ENCODE assay signal across 1 cellular context in the genomic region with DNA sequence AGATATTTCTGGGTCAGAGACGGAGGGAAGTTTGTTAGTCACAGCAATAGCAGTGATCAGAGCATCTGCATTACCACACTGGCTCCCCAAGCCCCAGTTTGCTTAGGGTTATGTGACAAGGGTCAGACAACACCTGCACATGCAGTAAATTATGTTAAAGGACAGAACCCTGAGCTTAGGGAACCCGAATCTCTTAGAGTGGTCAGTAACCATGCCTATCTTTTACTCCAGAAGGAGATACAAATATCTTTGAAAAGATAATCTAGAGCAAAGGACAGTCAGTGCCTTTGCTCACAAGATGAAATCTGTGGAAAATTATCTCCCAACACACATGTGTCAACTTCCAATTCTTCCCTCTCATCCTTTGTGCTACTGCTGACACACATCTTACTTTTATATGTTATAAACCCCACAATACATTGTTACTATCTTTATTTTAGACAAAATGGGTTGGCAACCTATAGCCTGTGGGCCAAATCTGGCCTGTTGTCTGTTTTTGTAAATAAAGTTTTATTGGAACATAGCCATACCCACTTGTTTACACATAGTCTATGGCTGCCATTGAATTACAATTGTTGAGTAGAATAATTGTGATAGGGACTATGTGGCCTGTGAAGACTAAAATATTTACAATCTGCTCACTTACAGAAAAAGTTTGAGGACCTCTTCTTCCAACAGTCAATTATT.
TF ChIP-seq lines count a peak whose summit lies in the region.

No MANE protein-coding gene starts in this region.

TF ChIP-seq in K562, 482 proteins besides CTCF, POLR2A, EP300 and RAD21 (continued from another document):
- TF ChIP-seq NFRKB (IDR thresholded peaks at IDR 0.05; ENCODE audit: low read depth), result no peak
- TF ChIP-seq ZNF134 (CRISPR knock-in tag; conservative IDR thresholded peaks at IDR 0.05), result no peak
- peak; percentile 59; the same call in 1 of the 2 replicates for TF ChIP-seq TEAD4 (IDR thresholded peaks at IDR 0.05; ENCODE audit: low read length)
- TF ChIP-seq TEAD4 (CRISPR knock-in tag; IDR thresholded peaks at IDR 0.05; ENCODE audit: borderline replicate concordance), result no peak
- no peak for TF ChIP-seq ZC3H8 (IDR thresholded peaks at IDR 0.05)
- TF ChIP-seq CBFA2T3 (IDR thresholded peaks at IDR 0.05), result peak; percentile 64
- TF ChIP-seq, protein P1, sequence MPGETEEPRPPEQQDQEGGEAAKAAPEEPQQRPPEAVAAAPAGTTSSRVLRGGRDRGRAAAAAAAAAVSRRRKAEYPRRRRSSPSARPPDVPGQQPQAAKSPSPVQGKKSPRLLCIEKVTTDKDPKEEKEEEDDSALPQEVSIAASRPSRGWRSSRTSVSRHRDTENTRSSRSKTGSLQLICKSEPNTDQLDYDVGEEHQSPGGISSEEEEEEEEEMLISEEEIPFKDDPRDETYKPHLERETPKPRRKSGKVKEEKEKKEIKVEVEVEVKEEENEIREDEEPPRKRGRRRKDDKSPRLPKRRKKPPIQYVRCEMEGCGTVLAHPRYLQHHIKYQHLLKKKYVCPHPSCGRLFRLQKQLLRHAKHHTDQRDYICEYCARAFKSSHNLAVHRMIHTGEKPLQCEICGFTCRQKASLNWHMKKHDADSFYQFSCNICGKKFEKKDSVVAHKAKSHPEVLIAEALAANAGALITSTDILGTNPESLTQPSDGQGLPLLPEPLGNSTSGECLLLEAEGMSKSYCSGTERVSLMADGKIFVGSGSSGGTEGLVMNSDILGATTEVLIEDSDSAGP (CRISPR knock-in tag; IDR thresholded peaks at IDR 0.05), result no peak
- TF ChIP-seq, protein P2, sequence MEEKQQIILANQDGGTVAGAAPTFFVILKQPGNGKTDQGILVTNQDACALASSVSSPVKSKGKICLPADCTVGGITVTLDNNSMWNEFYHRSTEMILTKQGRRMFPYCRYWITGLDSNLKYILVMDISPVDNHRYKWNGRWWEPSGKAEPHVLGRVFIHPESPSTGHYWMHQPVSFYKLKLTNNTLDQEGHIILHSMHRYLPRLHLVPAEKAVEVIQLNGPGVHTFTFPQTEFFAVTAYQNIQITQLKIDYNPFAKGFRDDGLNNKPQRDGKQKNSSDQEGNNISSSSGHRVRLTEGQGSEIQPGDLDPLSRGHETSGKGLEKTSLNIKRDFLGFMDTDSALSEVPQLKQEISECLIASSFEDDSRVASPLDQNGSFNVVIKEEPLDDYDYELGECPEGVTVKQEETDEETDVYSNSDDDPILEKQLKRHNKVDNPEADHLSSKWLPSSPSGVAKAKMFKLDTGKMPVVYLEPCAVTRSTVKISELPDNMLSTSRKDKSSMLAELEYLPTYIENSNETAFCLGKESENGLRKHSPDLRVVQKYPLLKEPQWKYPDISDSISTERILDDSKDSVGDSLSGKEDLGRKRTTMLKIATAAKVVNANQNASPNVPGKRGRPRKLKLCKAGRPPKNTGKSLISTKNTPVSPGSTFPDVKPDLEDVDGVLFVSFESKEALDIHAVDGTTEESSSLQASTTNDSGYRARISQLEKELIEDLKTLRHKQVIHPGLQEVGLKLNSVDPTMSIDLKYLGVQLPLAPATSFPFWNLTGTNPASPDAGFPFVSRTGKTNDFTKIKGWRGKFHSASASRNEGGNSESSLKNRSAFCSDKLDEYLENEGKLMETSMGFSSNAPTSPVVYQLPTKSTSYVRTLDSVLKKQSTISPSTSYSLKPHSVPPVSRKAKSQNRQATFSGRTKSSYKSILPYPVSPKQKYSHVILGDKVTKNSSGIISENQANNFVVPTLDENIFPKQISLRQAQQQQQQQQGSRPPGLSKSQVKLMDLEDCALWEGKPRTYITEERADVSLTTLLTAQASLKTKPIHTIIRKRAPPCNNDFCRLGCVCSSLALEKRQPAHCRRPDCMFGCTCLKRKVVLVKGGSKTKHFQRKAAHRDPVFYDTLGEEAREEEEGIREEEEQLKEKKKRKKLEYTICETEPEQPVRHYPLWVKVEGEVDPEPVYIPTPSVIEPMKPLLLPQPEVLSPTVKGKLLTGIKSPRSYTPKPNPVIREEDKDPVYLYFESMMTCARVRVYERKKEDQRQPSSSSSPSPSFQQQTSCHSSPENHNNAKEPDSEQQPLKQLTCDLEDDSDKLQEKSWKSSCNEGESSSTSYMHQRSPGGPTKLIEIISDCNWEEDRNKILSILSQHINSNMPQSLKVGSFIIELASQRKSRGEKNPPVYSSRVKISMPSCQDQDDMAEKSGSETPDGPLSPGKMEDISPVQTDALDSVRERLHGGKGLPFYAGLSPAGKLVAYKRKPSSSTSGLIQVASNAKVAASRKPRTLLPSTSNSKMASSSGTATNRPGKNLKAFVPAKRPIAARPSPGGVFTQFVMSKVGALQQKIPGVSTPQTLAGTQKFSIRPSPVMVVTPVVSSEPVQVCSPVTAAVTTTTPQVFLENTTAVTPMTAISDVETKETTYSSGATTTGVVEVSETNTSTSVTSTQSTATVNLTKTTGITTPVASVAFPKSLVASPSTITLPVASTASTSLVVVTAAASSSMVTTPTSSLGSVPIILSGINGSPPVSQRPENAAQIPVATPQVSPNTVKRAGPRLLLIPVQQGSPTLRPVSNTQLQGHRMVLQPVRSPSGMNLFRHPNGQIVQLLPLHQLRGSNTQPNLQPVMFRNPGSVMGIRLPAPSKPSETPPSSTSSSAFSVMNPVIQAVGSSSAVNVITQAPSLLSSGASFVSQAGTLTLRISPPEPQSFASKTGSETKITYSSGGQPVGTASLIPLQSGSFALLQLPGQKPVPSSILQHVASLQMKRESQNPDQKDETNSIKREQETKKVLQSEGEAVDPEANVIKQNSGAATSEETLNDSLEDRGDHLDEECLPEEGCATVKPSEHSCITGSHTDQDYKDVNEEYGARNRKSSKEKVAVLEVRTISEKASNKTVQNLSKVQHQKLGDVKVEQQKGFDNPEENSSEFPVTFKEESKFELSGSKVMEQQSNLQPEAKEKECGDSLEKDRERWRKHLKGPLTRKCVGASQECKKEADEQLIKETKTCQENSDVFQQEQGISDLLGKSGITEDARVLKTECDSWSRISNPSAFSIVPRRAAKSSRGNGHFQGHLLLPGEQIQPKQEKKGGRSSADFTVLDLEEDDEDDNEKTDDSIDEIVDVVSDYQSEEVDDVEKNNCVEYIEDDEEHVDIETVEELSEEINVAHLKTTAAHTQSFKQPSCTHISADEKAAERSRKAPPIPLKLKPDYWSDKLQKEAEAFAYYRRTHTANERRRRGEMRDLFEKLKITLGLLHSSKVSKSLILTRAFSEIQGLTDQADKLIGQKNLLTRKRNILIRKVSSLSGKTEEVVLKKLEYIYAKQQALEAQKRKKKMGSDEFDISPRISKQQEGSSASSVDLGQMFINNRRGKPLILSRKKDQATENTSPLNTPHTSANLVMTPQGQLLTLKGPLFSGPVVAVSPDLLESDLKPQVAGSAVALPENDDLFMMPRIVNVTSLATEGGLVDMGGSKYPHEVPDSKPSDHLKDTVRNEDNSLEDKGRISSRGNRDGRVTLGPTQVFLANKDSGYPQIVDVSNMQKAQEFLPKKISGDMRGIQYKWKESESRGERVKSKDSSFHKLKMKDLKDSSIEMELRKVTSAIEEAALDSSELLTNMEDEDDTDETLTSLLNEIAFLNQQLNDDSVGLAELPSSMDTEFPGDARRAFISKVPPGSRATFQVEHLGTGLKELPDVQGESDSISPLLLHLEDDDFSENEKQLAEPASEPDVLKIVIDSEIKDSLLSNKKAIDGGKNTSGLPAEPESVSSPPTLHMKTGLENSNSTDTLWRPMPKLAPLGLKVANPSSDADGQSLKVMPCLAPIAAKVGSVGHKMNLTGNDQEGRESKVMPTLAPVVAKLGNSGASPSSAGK (IDR thresholded peaks at IDR 0.05), result no peak
TF ChIP-seq in K562: peak in this region for 11.
